ENCODE assay signal across 8 cellular contexts in genomic region chr16:71526111-71526998, GRCh38. TPM values are rescaled to one million over a fixed set of nuclear protein-coding genes. Genes with fewer than 3 reads are reported as not detected.
DNase-seq lines count a peak whose midpoint lies in the region; ATAC-seq and TF ChIP-seq lines count a peak whose summit lies in the region.

Gene CHST4, plus strand, starts transcription at chr16:71526426. Its CDS starts 10,252 bp downstream, at chr16:71536678.

- no peaks in the 10 kb centered on the region for H3K9me3 Mint-ChIP-seq in activated CD8-positive, alpha-beta T cell treated with anti-CD3 and anti-CD28 coated beads for 36 hours
- H3K9me3 Mint-ChIP-seq in activated CD8-positive, alpha-beta T cell treated with anti-CD3 and anti-CD28 coated beads, Interleukin-2, amount 10 ng/mL, durations not matched to agents 7 days and 5 days (ENCODE audit: insufficient read depth) = no peaks in the 10 kb centered on the region

- H3K27ac Mint-ChIP-seq in activated CD8-positive, alpha-beta T cell treated with anti-CD3 and anti-CD28 coated beads for 36 hours = no peak within 1 kb of the TSS
- no peak within 1 kb of the TSS for H3K27ac Mint-ChIP-seq in activated CD8-positive, alpha-beta T cell treated with anti-CD3 and anti-CD28 coated beads, Interleukin-2, amount 10 ng/mL, durations not matched to agents 7 days and 5 days

- CTCF ChIA-PET in activated CD8-positive, alpha-beta T cell treated with anti-CD3 and anti-CD28 coated beads for 36 hours (lab: Charles Lee) = interaction anchor here (0.7 to 1.9 kb wide), 6 partner anchors 12 to 113 kb away, joined by 3 to 8 read pairs (median 4); no protein-coding TSS in a partner anchor
- CTCF ChIA-PET in activated CD8-positive, alpha-beta T cell treated with anti-CD3 and anti-CD28 coated beads, Interleukin-2, amount 10 ng/mL, durations not matched to agents 7 days and 5 days (lab: Charles Lee) = interaction anchor here (0.8 to 2.0 kb wide), 5 partner anchors 12 to 115 kb away, joined by 3 to 5 read pairs (median 3); no protein-coding TSS in a partner anchor

- peak within 1 kb of the TSS; percentile 13 for H3K4me3 Mint-ChIP-seq in activated CD8-positive, alpha-beta T cell treated with anti-CD3 and anti-CD28 coated beads for 36 hours
- no peak within 1 kb of the TSS for H3K4me3 Mint-ChIP-seq in activated CD8-positive, alpha-beta T cell treated with anti-CD3 and anti-CD28 coated beads, Interleukin-2, amount 10 ng/mL, durations not matched to agents 7 days and 5 days

- TF ChIP-seq CTCF in activated CD8-positive, alpha-beta T cell treated with anti-CD3 and anti-CD28 coated beads for 36 hours (IDR thresholded peaks at IDR 0.05) = no peak
- TF ChIP-seq CTCF in foreskin fibroblast (IDR thresholded peaks at IDR 0.05; ENCODE audit: low read depth, low read length) (no peak), upper lobe of right lung (IDR thresholded peaks at IDR 0.05) (no peak)

- H3K4me1 ChIP-seq in upper lobe of right lung = no peaks in the 10 kb centered on the region

- intact Hi-C loops in activated CD8-positive, alpha-beta T cell treated with anti-CD3 and anti-CD28 coated beads for 36 hours (cut with micrococcal nuclease) = no loop called here
- intact Hi-C loops in upper lobe of right lung (cut with DNase I) = no loop called here

- H3K27me3 Mint-ChIP-seq in activated CD8-positive, alpha-beta T cell treated with anti-CD3 and anti-CD28 coated beads for 36 hours = peaks cover 21% of the 10 kb centered on the region
- H3K27me3 Mint-ChIP-seq in activated CD8-positive, alpha-beta T cell treated with anti-CD3 and anti-CD28 coated beads, Interleukin-2, amount 10 ng/mL, durations not matched to agents 7 days and 5 days (ENCODE audit: low read depth) = peaks cover 29% of the 10 kb centered on the region

- ATAC-seq in activated CD8-positive, alpha-beta T cell treated with anti-CD3 and anti-CD28 coated beads for 36 hours = peak; percentile 87
- ATAC-seq in activated CD8-positive, alpha-beta T cell treated with anti-CD3 and anti-CD28 coated beads, Interleukin-2, amount 10 ng/mL, durations not matched to agents 7 days and 5 days = no peak
- ATAC-seq in upper lobe of right lung = peak; percentile 69
- ATAC-seq in HG03457 (IDR thresholded peaks at IDR 0.05; ENCODE audit: unreplicated experiment) = no peak

- no peaks in the 10 kb centered on the region for H3K27me3 ChIP-seq in upper lobe of right lung

- H3K27ac ChIP-seq in upper lobe of right lung = no peak within 1 kb of the TSS

- H3K9me3 ChIP-seq in upper lobe of right lung = no peaks in the 10 kb centered on the region

- POLR2A ChIA-PET in activated CD8-positive, alpha-beta T cell treated with anti-CD3 and anti-CD28 coated beads for 36 hours (lab: Charles Lee) = no interaction called here
- POLR2A ChIA-PET in activated CD8-positive, alpha-beta T cell treated with anti-CD3 and anti-CD28 coated beads, Interleukin-2, amount 10 ng/mL, durations not matched to agents 7 days and 5 days (lab: Charles Lee) = no interaction called here

- no peaks in the 10 kb centered on the region for H3K36me3 Mint-ChIP-seq in activated CD8-positive, alpha-beta T cell treated with anti-CD3 and anti-CD28 coated beads for 36 hours (ENCODE audit: low read depth)
- no peaks in the 10 kb centered on the region for H3K36me3 Mint-ChIP-seq in activated CD8-positive, alpha-beta T cell treated with anti-CD3 and anti-CD28 coated beads, Interleukin-2, amount 10 ng/mL, durations not matched to agents 7 days and 5 days (ENCODE audit: low read depth)

- H3K36me3 ChIP-seq in upper lobe of right lung = no peaks in the 10 kb centered on the region

- peaks cover 6% of the 10 kb centered on the region for H3K4me1 Mint-ChIP-seq in activated CD8-positive, alpha-beta T cell treated with anti-CD3 and anti-CD28 coated beads for 36 hours (ENCODE audit: low read depth)
- H3K4me1 Mint-ChIP-seq in activated CD8-positive, alpha-beta T cell treated with anti-CD3 and anti-CD28 coated beads, Interleukin-2, amount 10 ng/mL, durations not matched to agents 7 days and 5 days (ENCODE audit: low read depth) = peaks cover 4% of the 10 kb centered on the region

- H3K4me3 ChIP-seq in foreskin fibroblast (ENCODE audit: low read depth in 1 of 2, low read length in 2 of 2) (no peak within 1 kb of the TSS), upper lobe of right lung (no peak within 1 kb of the TSS)

- DNase-seq in activated CD8-positive, alpha-beta T cell treated with anti-CD3 and anti-CD28 coated beads for 36 hours = peak; percentile 52
- no peak for DNase-seq in activated CD8-positive, alpha-beta T cell treated with anti-CD3 and anti-CD28 coated beads, Interleukin-2, amount 10 ng/mL, durations not matched to agents 7 days and 5 days
- DNase-seq in NOMO-1 treated with dmso at 0.1 percent for 144 hours (lab: John Stamatoyannopoulos, UW; ENCODE audit: unreplicated experiment) (peak; percentile 82), foreskin fibroblast (peak; percentile 47 to 76), upper lobe of right lung (no peak), DMS53 treated with DMSO at 0.1 percent for 48 hours (lab: John Stamatoyannopoulos, UW; ENCODE audit: unreplicated experiment) (no peak), SW480 (ENCODE audit: low spot score) (no peak)

RNA-seq across cellular contexts. Expression of gene CHST4, which starts in this region (rescaled TPM):
- under 1 TPM in 1 of 2 experiments, not detected in 1; 0.16 TPM for total RNA-seq in activated CD8-positive, alpha-beta T cell treated with anti-CD3 and anti-CD28 coated beads for 36 hours
- total RNA-seq in activated CD8-positive, alpha-beta T cell treated with anti-CD3 and anti-CD28 coated beads, Interleukin-2, amount 10 ng/mL, durations not matched to agents 7 days and 5 days = not detected
- 0.38 TPM for total RNA-seq in upper lobe of right lung

Comparison
In these comparisons a context has a peak if more than half of its experiments do, and no peak if none do; other contexts are left out.
1. Peak in DNase-seq and ATAC-seq in activated CD8-positive, alpha-beta T cell treated with anti-CD3 and anti-CD28 coated beads for 36 hours; RNA of the gene not detected or under 1 TPM.
2. Peak in ATAC-seq in upper lobe of right lung; RNA of the gene not detected or under 1 TPM.
3. DNase-seq: peak in NOMO-1 treated with dmso at 0.1 percent for 144 hours (single experiment) and foreskin fibroblast (2 of 2); none in activated CD8-positive, alpha-beta T cell treated with anti-CD3 and anti-CD28 coated beads, Interleukin-2, amount 10 ng/mL, durations not matched to agents 7 days and 5 days (single experiment), upper lobe of right lung (single experiment), DMS53 treated with DMSO at 0.1 percent for 48 hours (single experiment) and SW480 (single experiment).